In genomic region chr16:21300309-21301167, GRCh38 we compare ENCODE assay signal across 8 cellular contexts. TPM values are rescaled to one million over a fixed set of nuclear protein-coding genes. Genes with fewer than 3 reads are reported as not detected.
A peak's percentile ranks its signal among the peaks of the same experiment; 100 is the strongest.
DNase-seq lines count a peak whose midpoint lies in the region; ATAC-seq, FAIRE-seq and TF ChIP-seq lines count a peak whose summit lies in the region.

No MANE protein-coding gene starts in this region.

- H3K9me3 ChIP-seq in kidney (ENCODE audit: control insufficient read depth in 1 of 2, low read length in 2 of 2) = no peaks in the 10 kb centered on the region

- TF ChIP-seq CTCF in AG04449 (IDR thresholded peaks at IDR 0.05; ENCODE audit: insufficient read depth, low read length, missing control alignments) = peak; percentile 88
- peak; percentile 97 for TF ChIP-seq CTCF in choroid plexus epithelial cell (conservative IDR thresholded peaks at IDR 0.05; ENCODE audit: low read depth, low read length)
- TF ChIP-seq CTCF in kidney (IDR thresholded peaks at IDR 0.05; ENCODE audit: borderline replicate concordance, extremely low read depth, insufficient read depth) = peak; percentile 97

- DNase-seq in AG04449 (ENCODE audit: low read depth, low spot score) = peak; percentile 99
- peak; percentile 58 for DNase-seq in GM18507 (ENCODE audit: extremely low spot score, insufficient read length, low read depth)
- DNase-seq in NCI-H187 treated with DMSO at 0.1 percent for 48 hours (lab: John Stamatoyannopoulos, UW) = peak; percentile 48
- peak; percentile 68 for DNase-seq in T-helper 2 cell treated with Interferon-gamma antibody and Interleukin-4, amounts not matched to agents 5 μg/mL and 100 μg/mL, for 36 hours (ENCODE audit: low spot score)
- DNase-seq in choroid plexus epithelial cell (ENCODE audit: low read depth) = peak; percentile 100
- peak; percentile 91 for DNase-seq in kidney
- DNase-seq in stimulated activated CD4-positive, alpha-beta T cell treated with anti-CD3 and anti-CD28 coated beads, Interleukin-12 subunit alpha, Interleukin-12 subunit beta, amount 100 ng/mL, for 24 hours (ENCODE audit: low read depth in 2 of 2) = peak; percentile 23 to 59

- H3K27me3 Mint-ChIP-seq in T-helper 2 cell treated with Interferon-gamma antibody and Interleukin-4, amounts not matched to agents 5 μg/mL and 100 μg/mL, for 36 hours (ENCODE audit: low read depth) = peaks cover 48% of the 10 kb centered on the region

- ATAC-seq in HG02970 (IDR thresholded peaks at IDR 0.05; ENCODE audit: low FRiP score, unreplicated experiment) = peak; percentile 45

- peak overlapping the region; percentile 95 for H3K4me3 Mint-ChIP-seq in T-helper 2 cell treated with Interferon-gamma antibody and Interleukin-4, amounts not matched to agents 5 μg/mL and 100 μg/mL, for 36 hours

- H3K36me3 Mint-ChIP-seq in T-helper 2 cell treated with Interferon-gamma antibody and Interleukin-4, amounts not matched to agents 5 μg/mL and 100 μg/mL, for 36 hours (ENCODE audit: low read depth) = no peaks in the 10 kb centered on the region

- peak overlapping the region; percentile 56 to 60 for H3K27ac ChIP-seq in kidney (ENCODE audit: low read depth in 2 of 2, low read length in 2 of 2)

- H3K9ac ChIP-seq in kidney (ENCODE audit: low read length in 2 of 2) = peak overlapping the region; percentile 32 to 53

- POLR2A ChIA-PET in AG04449 (lab: Yijun Ruan, JAX) = interaction anchor here (0.6 to 1.6 kb wide), 6 partner anchors 112 to 560 kb away, joined by 3 to 9 read pairs (median 4); no protein-coding TSS in a partner anchor

- no peaks in the 10 kb centered on the region for H3K36me3 ChIP-seq in kidney (ENCODE audit: control insufficient read depth in 1 of 2, insufficient read depth in 2 of 2, low read length in 2 of 2)

- CTCF ChIA-PET in AG04449 (lab: Yijun Ruan, JAX) = interaction anchor here (0.6 to 4.1 kb wide), 34 partner anchors 9 to 527 kb away, joined by 3 to 87 read pairs (median 4); partner anchors contain the start of genes ERI2, LDAF1 and REXO5

- peak; percentile 98 for FAIRE-seq in GM18507 (lab: Jason Lieb, UNC)
- peak; percentile 99 for FAIRE-seq in kidney (lab: Jason Lieb, UNC)

- H3K4me1 ChIP-seq in kidney (ENCODE audit: control insufficient read depth in 1 of 2, insufficient read depth in 1 of 2, low read depth in 1 of 2, low read length in 2 of 2) = no peaks in the 10 kb centered on the region

- intact Hi-C loops in kidney (cut with DNase I) = no loop called here

- H3K4me1 Mint-ChIP-seq in T-helper 2 cell treated with Interferon-gamma antibody and Interleukin-4, amounts not matched to agents 5 μg/mL and 100 μg/mL, for 36 hours (ENCODE audit: low read depth) = peaks cover 21% of the 10 kb centered on the region

- H3K4me3 ChIP-seq in AG04449 (ENCODE audit: low read depth, low read length) (peak overlapping the region; percentile 80), choroid plexus epithelial cell (ENCODE audit: low read depth, low read length) (peak overlapping the region; percentile 67), kidney (ENCODE audit: low read length in 2 of 2) (peak overlapping the region; percentile 75 to 76)

- peak overlapping the region; percentile 79 for H3K27ac Mint-ChIP-seq in T-helper 2 cell treated with Interferon-gamma antibody and Interleukin-4, amounts not matched to agents 5 μg/mL and 100 μg/mL, for 36 hours

- H3K9me3 Mint-ChIP-seq in T-helper 2 cell treated with Interferon-gamma antibody and Interleukin-4, amounts not matched to agents 5 μg/mL and 100 μg/mL, for 36 hours = no peaks in the 10 kb centered on the region

RNA-seq across cellular contexts. Expression of gene CRYM, which starts 22.4 kb away (rescaled TPM):
- total RNA-seq in kidney = 5.8 TPM
- polyA plus RNA-seq in kidney (ENCODE audit: insufficient read depth, low read depth, low replicate concordance) = 80.9 TPM

Comparison
In these comparisons a context has a peak if more than half of its experiments do, and no peak if none do; other contexts are left out.
1. Peak in every context shown above with its lines: DNase-seq, ATAC-seq, H3K4me3 ChIP-seq and H3K27ac ChIP-seq.
2. DNase-seq: peak in every context shown above with its lines; median percentile 100 in choroid plexus epithelial cell; 99 in AG04449; 91 in kidney; 68 in T-helper 2 cell treated with Interferon-gamma antibody and Interleukin-4, amounts not matched to agents 5 μg/mL and 100 μg/mL, for 36 hours; 58 in GM18507; 48 in NCI-H187 treated with DMSO at 0.1 percent for 48 hours; 41 in stimulated activated CD4-positive, alpha-beta T cell treated with anti-CD3 and anti-CD28 coated beads, Interleukin-12 subunit alpha, Interleukin-12 subunit beta, amount 100 ng/mL, for 24 hours.